ENCODE assay signal across 10 cellular contexts in the genomic region with DNA sequence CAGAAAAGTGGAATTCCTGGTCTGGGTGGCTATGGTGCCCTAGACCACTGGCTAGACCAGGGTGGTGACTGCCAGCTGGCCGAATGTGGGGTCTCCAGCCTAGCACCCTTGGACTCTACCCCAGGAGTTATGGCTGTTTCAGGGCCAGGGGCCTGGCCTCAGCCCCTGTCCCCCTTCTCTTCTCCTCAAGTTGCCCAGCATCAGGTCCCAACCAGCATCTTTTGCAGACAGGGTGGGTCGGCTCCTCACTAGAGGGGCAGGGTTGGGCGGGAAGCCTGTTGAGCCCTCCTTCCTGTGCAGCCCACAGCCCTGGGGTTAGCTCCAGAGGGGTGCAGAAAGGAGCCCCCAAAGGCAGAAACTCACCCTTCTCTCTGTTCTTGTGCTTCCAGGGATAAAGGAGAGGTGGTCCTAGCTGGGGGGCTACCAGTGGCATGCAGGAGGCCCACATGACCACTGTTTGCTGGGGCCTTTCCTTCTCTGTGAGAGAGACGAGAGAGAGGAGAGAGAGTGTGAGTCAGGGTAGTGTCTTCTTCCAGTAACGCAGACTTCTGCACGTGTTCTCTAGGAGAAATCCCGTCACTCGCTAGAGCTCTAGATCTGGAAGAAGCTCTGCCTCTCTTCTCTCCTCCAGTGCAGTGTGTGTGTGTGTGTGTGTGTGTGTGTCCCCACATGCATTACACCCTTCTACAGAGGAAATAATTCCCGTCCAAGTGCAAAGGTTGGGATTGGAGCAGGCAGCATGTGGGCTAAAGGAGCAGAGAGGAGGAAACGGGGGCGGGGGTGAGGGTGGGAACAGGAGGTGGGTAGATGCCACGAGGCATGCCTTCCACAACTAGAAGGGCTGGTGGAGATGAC.
DNase-seq lines count a peak whose midpoint lies in the region; ATAC-seq, FAIRE-seq and TF ChIP-seq lines count a peak whose summit lies in the region.
"Had no signal": no experiment of that assay in that cellular context is flagged by ENCODE, and none has a peak within 500 bp of the region (broad histone marks: within the 10 kb centered on the region; RNA-seq: fewer than 3 reads in every experiment).

No MANE protein-coding gene starts in this region.

- no peak overlapping the region; the same call in 1 of the 2 replicates for H3K9ac ChIP-seq in HepG2 (ENCODE audit: insufficient read depth, low read depth, low read length)

- H3K4me1 Mint-ChIP-seq in activated naive CD4-positive, alpha-beta T cell treated with anti-CD3 and anti-CD28 coated beads, Interleukin-2, amount 10 ng/mL, durations not matched to agents 7 days and 5 days: peaks cover 48% of the 10 kb centered on the region

- H3K9me3 ChIP-seq in HepG2 (ENCODE audit: low read length): no peaks in the 10 kb centered on the region
- no peaks in the 10 kb centered on the region for H3K9me3 ChIP-seq in tibial nerve

- FAIRE-seq in HepG2 (lab: Jason Lieb, UNC): no peak

- intact Hi-C loops in HepG2 (cut with micrococcal nuclease; ENCODE audit: unreplicated experiment): no loop called here

- H3K27ac Mint-ChIP-seq in activated naive CD4-positive, alpha-beta T cell treated with anti-CD3 and anti-CD28 coated beads, Interleukin-2, amount 10 ng/mL, durations not matched to agents 7 days and 5 days: peak overlapping the region; percentile 20
- H3K27ac Mint-ChIP-seq: stimulated activated memory B cell treated with anti-CD40 and anti-IgM and Interleukin-4, amounts not matched to agents 10 μg/mL and 1 μg/mL and 100 μg/mL, for 72 hours had no signal

- no peak overlapping the region for H2AFZ ChIP-seq in HepG2 (ENCODE audit: low read length)

- peaks cover 1 to 4% of the 10 kb centered on the region in 2 experiments; a peak in 1 of 5 replicates for H3K36me3 ChIP-seq in HepG2 (replicated peaks in 1 of 2; ENCODE audit: control insufficient read depth in 1 of 2, insufficient read depth in 2 of 2, low read length in 2 of 2)
- no peaks in the 10 kb centered on the region for H3K36me3 ChIP-seq in tibial nerve

- H3K9me3 Mint-ChIP-seq in activated naive CD4-positive, alpha-beta T cell treated with anti-CD3 and anti-CD28 coated beads, Interleukin-2, amount 10 ng/mL, durations not matched to agents 7 days and 5 days: peaks cover 9% of the 10 kb centered on the region
- H3K9me3 Mint-ChIP-seq: stimulated activated memory B cell treated with anti-CD40 and anti-IgM and Interleukin-4, amounts not matched to agents 10 μg/mL and 1 μg/mL and 100 μg/mL, for 72 hours had no signal

- WGBS in HepG2 (ENCODE audit: low lambda C conversion rate): 58% methylated on average over 11 of the region's 12 CpGs
- 36% methylated on average over 11 of the region's 12 CpGs for WGBS in tibial nerve, 2 donors

- BruUV-seq in HepG2 (replicated peaks; lab: Mats Ljungman, UMichigan): no TSS peak

- POLR2A ChIA-PET in HepG2 (lab: Yijun Ruan, JAX): interaction anchor here (0.8 to 2.0 kb wide), 4 partner anchors 24 to 101 kb away, joined by 3 to 6 read pairs (median 6); no protein-coding TSS in a partner anchor

- H3K27ac ChIP-seq in HepG2 (ENCODE audit: extremely low read length, insufficient read depth, low read length) (peak overlapping the region; percentile 72), tibial nerve (peak overlapping the region in 3 of 4 donors; percentile 23 to 81 (median 80))

- H3K4me2 ChIP-seq in HepG2 (ENCODE audit: low read depth, low read length): peak overlapping the region; percentile 52

- CTCF ChIA-PET in activated naive CD4-positive, alpha-beta T cell treated with anti-CD3 and anti-CD28 coated beads, Interleukin-2, amount 10 ng/mL, durations not matched to agents 7 days and 5 days (lab: Charles Lee): interaction anchor here (1.0 kb wide), 1 partner anchor 14 kb away, joined by 3 read pairs; no protein-coding TSS in a partner anchor
- CTCF ChIA-PET in HepG2 (lab: Yijun Ruan, JAX; ENCODE audit: low intra/inter-chr PET ratio, low total read pairs): no interaction called here

- peak; percentile 8 for ATAC-seq in HepG2
- no peak for ATAC-seq in GM19463 (IDR thresholded peaks at IDR 0.05; ENCODE audit: unreplicated experiment)
- ATAC-seq: stimulated activated memory B cell treated with anti-CD40 and anti-IgM and Interleukin-4, amounts not matched to agents 10 μg/mL and 1 μg/mL and 100 μg/mL, for 72 hours had no signal

- H3K4me1 ChIP-seq in HepG2 (ENCODE audit: insufficient read depth, low read length): peaks cover 67% of the 10 kb centered on the region
- peaks cover 0 to 64% (median 35%) of the 10 kb centered on the region in 4 donors for H3K4me1 ChIP-seq in tibial nerve

- TF ChIP-seq CTCF in choroid plexus epithelial cell (conservative IDR thresholded peaks at IDR 0.05; ENCODE audit: low read depth, low read length) (no peak), HepG2 (CRISPR knock-in tag; IDR thresholded peaks at IDR 0.05) (no peak), tibial nerve (IDR thresholded peaks at IDR 0.05) (no peak), GM20000 (IDR thresholded peaks at IDR 0.05; ENCODE audit: extremely low read depth, missing control alignments) (no peak)

- TF ChIP-seq RAD21 in HepG2 (CRISPR knock-in tag; IDR thresholded peaks at IDR 0.05): no peak

- H3K27me3 ChIP-seq in HepG2 (ENCODE audit: control insufficient read depth in 1 of 2, insufficient read depth in 2 of 2, low read length in 2 of 2) (no peaks in the 10 kb centered on the region), tibial nerve (no peaks in the 10 kb centered on the region)

- peaks cover 62% of the 10 kb centered on the region for H4K20me1 ChIP-seq in HepG2 (ENCODE audit: insufficient read depth, low read length)

- peaks cover 19% of the 10 kb centered on the region for H3K27me3 Mint-ChIP-seq in activated naive CD4-positive, alpha-beta T cell treated with anti-CD3 and anti-CD28 coated beads, Interleukin-2, amount 10 ng/mL, durations not matched to agents 7 days and 5 days
- H3K27me3 Mint-ChIP-seq: stimulated activated memory B cell treated with anti-CD40 and anti-IgM and Interleukin-4, amounts not matched to agents 10 μg/mL and 1 μg/mL and 100 μg/mL, for 72 hours had no signal

- TF ChIP-seq POLR2A in HepG2 (IDR thresholded peaks at IDR 0.05; ENCODE audit: insufficient read depth in 1 of 2, low read depth in 2 of 2, low read length in 2 of 2) (no peak), tibial nerve (IDR thresholded peaks at IDR 0.05) (no peak)

- no peak for TF ChIP-seq EP300 in HepG2 (IDR thresholded peaks at IDR 0.05; ENCODE audit: low read depth in 2 of 2, low read length in 2 of 2)
- no peak for TF ChIP-seq EP300 in HepG2 (CRISPR knock-in tag; IDR thresholded peaks at IDR 0.05; ENCODE audit: borderline replicate concordance)
- TF ChIP-seq EP300 in tibial nerve (IDR thresholded peaks at IDR 0.05): no peak

- H3K79me2 ChIP-seq in HepG2 (ENCODE audit: insufficient read depth, low read length): peaks cover 88% of the 10 kb centered on the region

- DNase-seq in activated naive CD4-positive, alpha-beta T cell treated with anti-CD3 and anti-CD28 coated beads, Interleukin-2, amount 10 ng/mL, durations not matched to agents 7 days and 5 days: no peak
- DNase-seq in activated naive CD4-positive, alpha-beta T cell treated with Interleukin-2 at 50 U/mL for 16 hours: no peak
- peak; percentile 93 for DNase-seq in choroid plexus epithelial cell (ENCODE audit: low read depth)
- DNase-seq in HepG2 (ENCODE audit: low spot score): no peak
- DNase-seq in tibial nerve (ENCODE audit: low spot score in 2 of 2): peak in 1 of 2 donors; percentile 8
- no peak for DNase-seq in GM20000 (ENCODE audit: low spot score)
- no peak for DNase-seq in 8988T
- DNase-seq: activated CD4-positive, CD25-positive, alpha-beta regulatory T cell treated with anti-CD3 and anti-CD28 coated beads, Interleukin-2, amount 50 U/mL, for 72 hours had no signal

- in situ Hi-C loops in HepG2 (cut with HindIII; ENCODE audit: extremely low pct_ligation_motif_present, low pct_unique_long_range_greater_than_20kb): no loop called here

- no peak overlapping the region for H3K4me3 Mint-ChIP-seq in activated naive CD4-positive, alpha-beta T cell treated with anti-CD3 and anti-CD28 coated beads, Interleukin-2, amount 10 ng/mL, durations not matched to agents 7 days and 5 days
- H3K4me3 Mint-ChIP-seq: stimulated activated memory B cell treated with anti-CD40 and anti-IgM and Interleukin-4, amounts not matched to agents 10 μg/mL and 1 μg/mL and 100 μg/mL, for 72 hours had no signal

- H3K4me3 ChIP-seq in choroid plexus epithelial cell (ENCODE audit: low read depth, low read length): no peak overlapping the region
- no peak overlapping the region for H3K4me3 ChIP-seq in HepG2 (replicated peaks in 1 of 3; ENCODE audit: insufficient read depth in 1 of 3, low read depth in 2 of 3, low read length in 3 of 3)
- H3K4me3 ChIP-seq in tibial nerve: no peak overlapping the region

- no peaks in the 10 kb centered on the region for H3K36me3 Mint-ChIP-seq in activated naive CD4-positive, alpha-beta T cell treated with anti-CD3 and anti-CD28 coated beads, Interleukin-2, amount 10 ng/mL, durations not matched to agents 7 days and 5 days

TF ChIP-seq in HepG2, 621 proteins besides CTCF, POLR2A, EP300 and RAD21 (continues in another document):
- TF ChIP-seq, protein P1, sequence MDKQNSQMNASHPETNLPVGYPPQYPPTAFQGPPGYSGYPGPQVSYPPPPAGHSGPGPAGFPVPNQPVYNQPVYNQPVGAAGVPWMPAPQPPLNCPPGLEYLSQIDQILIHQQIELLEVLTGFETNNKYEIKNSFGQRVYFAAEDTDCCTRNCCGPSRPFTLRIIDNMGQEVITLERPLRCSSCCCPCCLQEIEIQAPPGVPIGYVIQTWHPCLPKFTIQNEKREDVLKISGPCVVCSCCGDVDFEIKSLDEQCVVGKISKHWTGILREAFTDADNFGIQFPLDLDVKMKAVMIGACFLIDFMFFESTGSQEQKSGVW (CRISPR knock-in tag; IDR thresholded peaks at IDR 0.05; ENCODE audit: borderline replicate concordance): no peak
- TF ChIP-seq NR2C2 (CRISPR knock-in tag; IDR thresholded peaks at IDR 0.05; ENCODE audit: borderline replicate concordance) (no peak), FOSL1 (CRISPR knock-in tag; IDR thresholded peaks at IDR 0.05; ENCODE audit: borderline replicate concordance) (no peak)
- TF ChIP-seq, protein P2, sequence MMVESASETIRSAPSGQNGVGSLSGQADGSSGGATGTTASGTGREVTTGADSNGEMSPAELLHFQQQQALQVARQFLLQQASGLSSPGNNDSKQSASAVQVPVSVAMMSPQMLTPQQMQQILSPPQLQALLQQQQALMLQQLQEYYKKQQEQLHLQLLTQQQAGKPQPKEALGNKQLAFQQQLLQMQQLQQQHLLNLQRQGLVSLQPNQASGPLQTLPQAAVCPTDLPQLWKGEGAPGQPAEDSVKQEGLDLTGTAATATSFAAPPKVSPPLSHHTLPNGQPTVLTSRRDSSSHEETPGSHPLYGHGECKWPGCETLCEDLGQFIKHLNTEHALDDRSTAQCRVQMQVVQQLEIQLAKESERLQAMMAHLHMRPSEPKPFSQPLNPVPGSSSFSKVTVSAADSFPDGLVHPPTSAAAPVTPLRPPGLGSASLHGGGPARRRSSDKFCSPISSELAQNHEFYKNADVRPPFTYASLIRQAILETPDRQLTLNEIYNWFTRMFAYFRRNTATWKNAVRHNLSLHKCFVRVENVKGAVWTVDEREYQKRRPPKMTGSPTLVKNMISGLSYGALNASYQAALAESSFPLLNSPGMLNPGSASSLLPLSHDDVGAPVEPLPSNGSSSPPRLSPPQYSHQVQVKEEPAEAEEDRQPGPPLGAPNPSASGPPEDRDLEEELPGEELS (CRISPR knock-in tag; IDR thresholded peaks at IDR 0.05): peak; percentile 11; the same call in 1 of the 2 replicates
